In genomic region chr9:121286973-121287721, GRCh38 we compare ENCODE assay signal across 8 cellular contexts. TPM values are rescaled to one million over a fixed set of nuclear protein-coding genes. Genes with fewer than 3 reads are reported as not detected.
DNase-seq lines count a peak whose midpoint lies in the region; ATAC-seq and TF ChIP-seq lines count a peak whose summit lies in the region.

No MANE protein-coding gene starts in this region.

- no peaks in the 10 kb centered on the region for H3K27me3 ChIP-seq in MM.1S (replicated peaks; ENCODE audit: insufficient read depth, low read length)

- no peaks in the 10 kb centered on the region for H3K9me3 ChIP-seq in MM.1S (replicated peaks; ENCODE audit: insufficient read depth, low read length)

- ATAC-seq in omental fat pad (ENCODE audit: low FRiP score), result peak; percentile 49
- ATAC-seq in HG02970 (IDR thresholded peaks at IDR 0.05; ENCODE audit: low FRiP score, unreplicated experiment), result no peak

- H3K9me2 ChIP-seq in MM.1S (replicated peaks; ENCODE audit: insufficient read depth, low read length), result no peaks in the 10 kb centered on the region

- H3K4me3 ChIP-seq in MM.1S (ENCODE audit: low read length), result no peak overlapping the region

- DNase-seq in DMS53 (lab: John Stamatoyannopoulos, UW), result peak; percentile 98
- peak; percentile 99 for DNase-seq in LHCN-M2 (ENCODE audit: low read depth)
- peak; percentile 55 to 57 for DNase-seq in activated T-cell treated with anti-CD3 and anti-CD28 coated beads, Interleukin-2, amount 50 U/mL, for 48 hours
- DNase-seq in glomerular visceral epithelial cell (ENCODE audit: extremely low spot score), result peak; percentile 94
- peak; percentile 60 for DNase-seq in omental fat pad (ENCODE audit: low spot score)
- no peak for DNase-seq in NCI-H187 treated with DMSO at 0.1 percent for 48 hours (lab: John Stamatoyannopoulos, UW)
- no peak for DNase-seq in MM.1S

- H2AFZ ChIP-seq in MM.1S (ENCODE audit: low read length), result no peak overlapping the region

- H3K36me3 ChIP-seq in MM.1S (replicated peaks; ENCODE audit: insufficient read depth, low read length), result no peaks in the 10 kb centered on the region

- no peak overlapping the region for H3K27ac ChIP-seq in MM.1S (ENCODE audit: low read length)

- TF ChIP-seq CTCF in omental fat pad (IDR thresholded peaks at IDR 0.05) (no peak), MM.1S (IDR thresholded peaks at IDR 0.05; ENCODE audit: low read length) (no peak)

- no peaks in the 10 kb centered on the region for H3K4me1 ChIP-seq in MM.1S (ENCODE audit: low read length)

- H3K4me2 ChIP-seq in MM.1S (ENCODE audit: low read depth, low read length), result no peak overlapping the region

- H4K20me1 ChIP-seq in MM.1S (ENCODE audit: insufficient read depth, low read length), result no peaks in the 10 kb centered on the region

- no peak overlapping the region for H3K9ac ChIP-seq in MM.1S (ENCODE audit: low read length)

- no peaks in the 10 kb centered on the region for H3F3A ChIP-seq in MM.1S (ENCODE audit: insufficient read depth, low read length)

- no peaks in the 10 kb centered on the region for H3K79me2 ChIP-seq in MM.1S (ENCODE audit: low read length)

RNA-seq across cellular contexts. Expression of gene GSN, which starts 19.2 kb away (rescaled TPM):
- 453 and 467 TPM in 2 replicates for total RNA-seq in LHCN-M2 (2014; rRNA removed)
- 476 TPM for polyA plus RNA-seq in LHCN-M2 (2012)
- 1,000 to 10,000 TPM; 3,140 to 6,734 (median 4,294) TPM for total RNA-seq in omental fat pad

Comparison
In these comparisons a context has a peak if more than half of its experiments do, and no peak if none do; other contexts are left out.
1. DNase-seq: peak in DMS53 (single experiment), LHCN-M2 (single experiment), activated T-cell treated with anti-CD3 and anti-CD28 coated beads, Interleukin-2, amount 50 U/mL, for 48 hours (2 of 2), glomerular visceral epithelial cell (single experiment) and omental fat pad (single experiment); none in NCI-H187 treated with DMSO at 0.1 percent for 48 hours (single experiment) and MM.1S (single experiment).